9 cellular contexts compared by ENCODE assay signal in the genomic region with DNA sequence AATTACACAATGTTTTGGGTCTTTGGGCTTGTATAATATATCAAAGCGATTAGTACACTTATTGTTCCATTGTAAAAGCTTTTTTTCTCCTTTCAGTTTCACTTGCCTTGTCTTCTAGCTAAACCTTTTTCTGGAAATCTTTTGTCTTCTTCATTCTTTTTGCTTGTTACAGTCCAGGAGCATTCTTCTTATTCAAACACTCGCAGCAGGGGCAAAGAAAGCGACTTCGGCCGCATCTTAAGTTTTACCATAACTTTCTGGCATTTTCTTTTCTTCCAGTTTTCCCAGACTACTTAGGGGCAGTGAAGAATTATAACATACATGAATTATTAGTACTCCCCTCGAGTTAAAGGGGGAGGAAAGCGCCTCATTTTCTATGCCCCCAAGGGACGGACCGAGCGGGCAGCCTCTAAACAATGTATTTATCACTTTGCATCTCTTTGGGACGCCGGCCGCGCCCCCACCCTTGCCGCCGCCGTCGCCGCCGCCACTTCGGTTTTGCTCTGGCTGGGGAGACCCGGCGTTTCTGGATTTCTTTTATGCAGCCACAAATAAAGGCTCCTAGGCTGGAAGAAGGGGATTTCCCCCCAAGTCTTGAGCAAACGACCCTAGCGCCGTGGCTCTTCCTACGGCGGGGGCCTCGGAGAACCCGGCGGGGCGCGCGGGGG. TPM values are rescaled to one million over a fixed set of nuclear protein-coding genes. Genes with fewer than 3 reads are reported as not detected.
DNase-seq lines count a peak whose midpoint lies in the region; ATAC-seq, FAIRE-seq and TF ChIP-seq lines count a peak whose summit lies in the region.
"Had no signal": no experiment of that assay in that cellular context is flagged by ENCODE, and none has a peak within 500 bp of the region (broad histone marks: within the 10 kb centered on the region; RNA-seq: fewer than 3 reads in every experiment).

No MANE protein-coding gene starts in this region.

- no TSS peak for BruUV-seq in mammary epithelial cell (replicated peaks; lab: Mats Ljungman, UMichigan)

- no peaks in the 10 kb centered on the region for H3K36me3 Mint-ChIP-seq in naive thymus-derived CD8-positive, alpha-beta T cell

- peak overlapping the region; percentile 18 for H3K4me3 ChIP-seq in AG04450 (ENCODE audit: low read depth, low read length)
- peak overlapping the region in 2 of 3 experiments; percentile 11 to 42 for H3K4me3 ChIP-seq in mammary epithelial cell (replicated peaks in 1 of 3; ENCODE audit: insufficient read depth in 1 of 3, low read depth in 2 of 3, low read length in 3 of 3)

- peaks cover 6 to 19% (median 16%) of the 10 kb centered on the region in 4 donors for H3K4me1 Mint-ChIP-seq in naive thymus-derived CD8-positive, alpha-beta T cell

- H3K9me3 ChIP-seq in AG04450 (ENCODE audit: control insufficient read depth, insufficient read depth, low read length) (no peaks in the 10 kb centered on the region; the same call in 1 of the 2 replicates), mammary epithelial cell (replicated peaks; ENCODE audit: insufficient read depth, low read length) (no peaks in the 10 kb centered on the region)

- FAIRE-seq in GM19239 (lab: Jason Lieb, UNC) = peak; percentile 18
- FAIRE-seq: colon had no signal

- DNase-seq in AG04450 (ENCODE audit: low read depth, low spot score) = no peak
- DNase-seq in GM19239 (ENCODE audit: insufficient read length, low spot score) = no peak
- DNase-seq in mammary epithelial cell = no peak
- DNase-seq in naive thymus-derived CD8-positive, alpha-beta T cell = no peak
- no peak for DNase-seq in activated effector memory CD4-positive, alpha-beta T cell treated with Interleukin-2 at 50 U/mL for 16 hours
- no peak for DNase-seq in caudate nucleus (lab: John Stamatoyannopoulos, UW)
- no peak for DNase-seq in NCI-H524 (lab: John Stamatoyannopoulos, UW)

- no peak for TF ChIP-seq CTCF in AG04450 (IDR thresholded peaks at IDR 0.05; ENCODE audit: low read depth, low read length)
- TF ChIP-seq CTCF in mammary epithelial cell (conservative IDR thresholded peaks at IDR 0.05 in 1 of 2, IDR thresholded peaks at IDR 0.05 in 1 of 2; ENCODE audit: extremely low read depth in 1 of 2, insufficient read depth in 1 of 2, low read depth in 1 of 2, low read length in 2 of 2) = no peak

- H3K27me3 ChIP-seq in AG04450 (ENCODE audit: control insufficient read depth, insufficient read depth, low read length) = peaks cover 93% of the 10 kb centered on the region
- H3K27me3 ChIP-seq in mammary epithelial cell (ENCODE audit: insufficient read depth, low read length) = peaks cover 12% of the 10 kb centered on the region

- H3K27me3 Mint-ChIP-seq in naive thymus-derived CD8-positive, alpha-beta T cell = peaks cover 42 to 99% (median 74%) of the 10 kb centered on the region in 5 donors

- H3K27ac ChIP-seq in AG04450 (ENCODE audit: low read depth, low read length) (no peak overlapping the region), mammary epithelial cell (ENCODE audit: insufficient read depth, low read depth, low read length) (no peak overlapping the region), caudate nucleus (ENCODE audit: low read depth, low read length) (no peak overlapping the region)

- no peak overlapping the region for H3K9ac ChIP-seq in mammary epithelial cell (ENCODE audit: insufficient read depth, low read length)

- intact Hi-C loops in mammary epithelial cell (cut with micrococcal nuclease) = no loop called here

- in situ Hi-C loops in mammary epithelial cell (cut with MboI; ENCODE audit: low sequenced_read_pairs in 2 of 2) = no loop called here

- no peaks in the 10 kb centered on the region for H3K79me2 ChIP-seq in mammary epithelial cell (ENCODE audit: insufficient read depth, low read length)

- no peak overlapping the region for H3K27ac Mint-ChIP-seq in naive thymus-derived CD8-positive, alpha-beta T cell

- peaks cover 10% of the 10 kb centered on the region for H3K4me1 ChIP-seq in mammary epithelial cell (ENCODE audit: insufficient read depth, low read length)

- CTCF ChIA-PET in AG04450 (lab: Charles Lee) (interaction anchor here (1.4 to 3.1 kb wide), 5 partner anchors 9 to 77 kb away, joined by 5 to 17 read pairs (median 10); no protein-coding TSS in a partner anchor), mammary epithelial cell (lab: Charles Lee; ENCODE audit: low non-redundant PET) (no interaction called here)

- peak overlapping the region; percentile 59 to 88 (median 75) for H3K4me3 Mint-ChIP-seq in naive thymus-derived CD8-positive, alpha-beta T cell

- dilution Hi-C loops in mammary epithelial cell (cut with HindIII; ENCODE audit: low sequenced_read_pairs) = no loop called here

- H4K20me1 ChIP-seq in mammary epithelial cell (ENCODE audit: insufficient read depth, low read length) = no peaks in the 10 kb centered on the region

- no peaks in the 10 kb centered on the region for H3K36me3 ChIP-seq in mammary epithelial cell (ENCODE audit: insufficient read depth, low read length)

- ATAC-seq in naive thymus-derived CD8-positive, alpha-beta T cell = peak in 1 of 2 donors; percentile 22
- no peak for ATAC-seq in HG02798 (IDR thresholded peaks at IDR 0.05; ENCODE audit: poor library complexity, unreplicated experiment)

- 64% methylated on average over 22 of the region's 34 CpGs for WGBS in mammary epithelial cell (ENCODE audit: low coverage, missing lambda C conversion rate)

- POLR2A ChIA-PET in AG04450 (lab: Yijun Ruan, JAX) = no interaction called here
- POLR2A ChIA-PET in naive thymus-derived CD8-positive, alpha-beta T cell (lab: Charles Lee) = no interaction called here

- H2AFZ ChIP-seq in mammary epithelial cell (ENCODE audit: low read depth, low read length) = peak overlapping the region; percentile 94

- no peaks in the 10 kb centered on the region for H3K9me3 Mint-ChIP-seq in naive thymus-derived CD8-positive, alpha-beta T cell

- H3K4me2 ChIP-seq in mammary epithelial cell (ENCODE audit: insufficient read depth, low read depth, low read length) = peak overlapping the region; percentile 95

RNA-seq across cellular contexts. Expression of a gene that starts 7.5 kb away (rescaled TPM):
- polyA plus RNA-seq in AG04450 (2011; rRNA removed) = not detected in 2 replicates
- not detected in 2 replicates for polyA minus RNA-seq in AG04450 (2011; rRNA and poly(A)+ RNA removed)
- total RNA-seq in mammary epithelial cell = not detected
- polyA plus RNA-seq in mammary epithelial cell = not detected
- polyA minus RNA-seq in mammary epithelial cell = not detected
- total RNA-seq in naive thymus-derived CD8-positive, alpha-beta T cell = not detected
- not detected for polyA plus RNA-seq in naive thymus-derived CD8-positive, alpha-beta T cell

RNA-seq across cellular contexts. Expression of a gene that starts 35.5 kb away (rescaled TPM):
- polyA plus RNA-seq in AG04450 (2011; rRNA removed) (not detected in 2 replicates), mammary epithelial cell (0.85 TPM)
- not detected in 2 replicates for polyA minus RNA-seq in AG04450 (2011; rRNA and poly(A)+ RNA removed)
- total RNA-seq in mammary epithelial cell = 100 to 1,000 TPM in 1 of 2 donors, 1 to 10 TPM in 1; 7.2 to 145 TPM
- not detected for polyA minus RNA-seq in mammary epithelial cell
- total RNA-seq in naive thymus-derived CD8-positive, alpha-beta T cell = not detected
- not detected for polyA plus RNA-seq in naive thymus-derived CD8-positive, alpha-beta T cell
